Comparison of ENCODE assay signal across 8 cellular contexts in the genomic region with DNA sequence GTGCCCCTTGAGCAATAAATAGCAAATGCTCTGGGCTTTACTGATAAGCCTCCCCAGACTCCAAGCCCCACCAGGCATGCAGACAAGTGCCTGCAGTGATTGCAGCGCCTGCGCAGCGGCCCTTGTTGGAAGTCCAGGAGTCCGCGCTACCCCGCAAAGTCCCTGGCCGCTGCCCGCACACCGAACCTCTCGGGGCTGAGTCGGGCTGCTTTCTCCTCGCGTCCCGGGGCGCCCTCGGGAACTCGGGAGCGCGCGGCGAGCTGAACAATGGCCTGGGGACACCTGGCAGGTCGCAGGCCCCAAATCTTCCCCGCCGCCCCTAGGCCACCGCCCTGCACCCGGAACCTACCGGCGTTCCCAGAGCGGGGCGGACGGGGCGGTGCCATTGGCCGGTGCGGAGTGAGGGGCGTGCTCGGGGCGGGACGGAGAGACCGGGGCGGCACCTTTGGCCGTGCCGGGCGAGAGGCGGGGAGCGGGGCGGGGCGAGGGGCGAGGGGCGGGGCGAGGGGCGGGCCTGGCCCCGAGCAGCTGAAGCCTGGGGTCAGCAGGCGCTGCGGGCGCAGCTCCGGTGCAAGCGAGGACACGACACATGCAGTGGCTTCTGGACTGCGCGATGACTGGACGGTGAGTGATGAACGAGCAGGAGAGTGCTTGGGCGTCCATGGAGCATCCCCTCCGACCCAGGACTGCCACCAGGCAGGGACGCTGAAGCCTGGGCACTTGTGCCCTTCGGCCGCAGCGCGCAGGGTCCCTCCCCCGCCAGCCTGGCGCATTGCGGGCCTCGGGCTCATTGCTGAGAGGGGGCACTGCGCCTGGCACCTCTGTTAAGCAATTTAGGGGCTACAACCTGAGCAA. TPM values are rescaled to one million over a fixed set of nuclear protein-coding genes. Genes with fewer than 3 reads are reported as not detected.
A peak's percentile ranks its signal among the peaks of the same experiment; 100 is the strongest.
DNase-seq lines count a peak whose midpoint lies in the region; ATAC-seq, FAIRE-seq and TF ChIP-seq lines count a peak whose summit lies in the region.

A gene with protein sequence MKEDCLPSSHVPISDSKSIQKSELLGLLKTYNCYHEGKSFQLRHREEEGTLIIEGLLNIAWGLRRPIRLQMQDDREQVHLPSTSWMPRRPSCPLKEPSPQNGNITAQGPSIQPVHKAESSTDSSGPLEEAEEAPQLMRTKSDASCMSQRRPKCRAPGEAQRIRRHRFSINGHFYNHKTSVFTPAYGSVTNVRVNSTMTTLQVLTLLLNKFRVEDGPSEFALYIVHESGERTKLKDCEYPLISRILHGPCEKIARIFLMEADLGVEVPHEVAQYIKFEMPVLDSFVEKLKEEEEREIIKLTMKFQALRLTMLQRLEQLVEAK (plus strand): TSS at position 560 of the 855 bp plus-strand sequence. CDS start 10,401 bp downstream, outside the sequence.

- TF ChIP-seq CTCF in Loucy (conservative IDR thresholded peaks at IDR 0.05; ENCODE audit: low read length): no peak
- no peak for TF ChIP-seq CTCF in osteocyte (IDR thresholded peaks at IDR 0.05)
- peak; percentile 12 for TF ChIP-seq CTCF in thoracic aorta (IDR thresholded peaks at IDR 0.05)

- peaks cover 22% of the 10 kb centered on the region for H3K4me1 Mint-ChIP-seq in activated naive CD4-positive, alpha-beta T cell treated with anti-CD3 and anti-CD28 coated beads, Interleukin-2, amount 50 U/mL, for 24 hours
- peaks cover 51% of the 10 kb centered on the region for H3K4me1 Mint-ChIP-seq in osteocyte (ENCODE audit: unreplicated experiment)

- peak within 1 kb of the TSS; percentile 86 for H3K4me3 Mint-ChIP-seq in activated naive CD4-positive, alpha-beta T cell treated with anti-CD3 and anti-CD28 coated beads, Interleukin-2, amount 50 U/mL, for 24 hours
- peak within 1 kb of the TSS; percentile 82 for H3K4me3 Mint-ChIP-seq in osteocyte (ENCODE audit: unreplicated experiment)

- H3K9me3 ChIP-seq in Loucy (ENCODE audit: insufficient read depth, low read depth, low read length) (no peaks in the 10 kb centered on the region), SK-N-MC (ENCODE audit: low read depth, low read length) (no peaks in the 10 kb centered on the region), thoracic aorta (no peaks in the 10 kb centered on the region)

- H3K4me1 ChIP-seq in Loucy (ENCODE audit: insufficient read depth, low read length, poor library complexity, severe bottlenecking) (peaks cover 47% of the 10 kb centered on the region), thoracic aorta (ENCODE audit: control insufficient read depth in 1 of 2, low read depth in 2 of 2) (peaks cover 23 to 63% of the 10 kb centered on the region in 2 donors)

- H3K36me3 Mint-ChIP-seq in activated naive CD4-positive, alpha-beta T cell treated with anti-CD3 and anti-CD28 coated beads, Interleukin-2, amount 50 U/mL, for 24 hours: peaks cover 5% of the 10 kb centered on the region
- peaks cover 8% of the 10 kb centered on the region for H3K36me3 Mint-ChIP-seq in osteocyte (ENCODE audit: unreplicated experiment)

- H3K27ac ChIP-seq in SK-N-MC (no peak within 1 kb of the TSS), thoracic aorta (peak within 1 kb of the TSS; percentile 74 to 88)

- H3K27me3 ChIP-seq in Loucy (ENCODE audit: insufficient read depth, low read length, poor library complexity, severe bottlenecking): no peaks in the 10 kb centered on the region
- no peaks in the 10 kb centered on the region for H3K27me3 ChIP-seq in thoracic aorta (replicated peaks; ENCODE audit: insufficient read depth)

- no peaks in the 10 kb centered on the region for H3K9me3 Mint-ChIP-seq in activated naive CD4-positive, alpha-beta T cell treated with anti-CD3 and anti-CD28 coated beads, Interleukin-2, amount 50 U/mL, for 24 hours
- peaks cover 4% of the 10 kb centered on the region for H3K9me3 Mint-ChIP-seq in osteocyte (ENCODE audit: unreplicated experiment)

- FAIRE-seq in H54 (lab: Jason Lieb, UNC): no peak

- H2AFZ ChIP-seq in Loucy (ENCODE audit: low read length): peak within 1 kb of the TSS; percentile 81

- no peaks in the 10 kb centered on the region for H3K27me3 Mint-ChIP-seq in activated naive CD4-positive, alpha-beta T cell treated with anti-CD3 and anti-CD28 coated beads, Interleukin-2, amount 50 U/mL, for 24 hours
- H3K27me3 Mint-ChIP-seq in osteocyte (ENCODE audit: unreplicated experiment): no peaks in the 10 kb centered on the region

- H3K79me2 ChIP-seq in Loucy (ENCODE audit: insufficient read depth, low read length): peaks cover 10% of the 10 kb centered on the region; the same call in 1 of the 2 replicates

- peak; percentile 57 for ATAC-seq in thoracic aorta (ENCODE audit: insufficient number of reproducible peaks, low FRiP score, low read depth)

- H3K9me2 ChIP-seq in Loucy (replicated peaks; ENCODE audit: low read depth, low read length): no peaks in the 10 kb centered on the region

- DNase-seq in GDM1 (lab: John Stamatoyannopoulos, UW) (peak; percentile 77), H54 (ENCODE audit: insufficient read length, low spot score) (peak; percentile 85), SK-N-MC (ENCODE audit: low read depth, low spot score) (no peak), glomerular visceral epithelial cell (ENCODE audit: extremely low spot score) (peak; percentile 88), osteocyte (ENCODE audit: extremely low spot score, unreplicated experiment) (peak; percentile 92), thoracic aorta (ENCODE audit: low spot score) (no peak)

- no peaks in the 10 kb centered on the region for H3K36me3 ChIP-seq in Loucy (ENCODE audit: insufficient read depth, low read length)
- no peaks in the 10 kb centered on the region for H3K36me3 ChIP-seq in SK-N-MC (ENCODE audit: insufficient read depth, low read length)
- H3K36me3 ChIP-seq in thoracic aorta: no peaks in the 10 kb centered on the region

- H3K9ac ChIP-seq in Loucy (ENCODE audit: low read depth, low read length, poor library complexity, severe bottlenecking) (peak within 1 kb of the TSS; percentile 72), SK-N-MC (ENCODE audit: insufficient read length) (peak within 1 kb of the TSS; percentile 63)

- peak within 1 kb of the TSS; percentile 88 for H3K4me3 ChIP-seq in Loucy (ENCODE audit: low read length, poor library complexity, severe bottlenecking)
- H3K4me3 ChIP-seq in SK-N-MC: peak within 1 kb of the TSS; percentile 79
- H3K4me3 ChIP-seq in thoracic aorta: peak within 1 kb of the TSS; percentile 79

- no peaks in the 10 kb centered on the region for H3F3A ChIP-seq in Loucy (ENCODE audit: low read depth)

- no peaks in the 10 kb centered on the region for H4K20me1 ChIP-seq in Loucy (ENCODE audit: insufficient read depth, low read length, poor library complexity, severe bottlenecking)

- peak; percentile 49 for TF ChIP-seq POLR2A in H54 (IDR thresholded peaks at IDR 0.05; ENCODE audit: low read depth, low read length)

- H3K4me2 ChIP-seq in Loucy (ENCODE audit: low read depth, low read length, poor library complexity, severe bottlenecking): peak within 1 kb of the TSS; percentile 93

- no peak within 1 kb of the TSS for H3K27ac Mint-ChIP-seq in activated naive CD4-positive, alpha-beta T cell treated with anti-CD3 and anti-CD28 coated beads, Interleukin-2, amount 50 U/mL, for 24 hours
- peak within 1 kb of the TSS; percentile 47 for H3K27ac Mint-ChIP-seq in osteocyte (ENCODE audit: unreplicated experiment)

RNA-seq across cellular contexts. Expression of the gene that starts here (rescaled TPM):
- total RNA-seq in osteocyte: 11.7 and 11.8 TPM in 2 replicates
- total RNA-seq in thoracic aorta: 10 to 100 TPM; 48.5 to 68.5 TPM

Comparison
In these comparisons a context has a peak if more than half of its experiments do, and no peak if none do; other contexts are left out.
1. DNase-seq: peak in GDM1 (single experiment), H54 (single experiment), glomerular visceral epithelial cell (single experiment) and osteocyte (single experiment); none in SK-N-MC (single experiment) and thoracic aorta (single experiment).
2. Peak in every context shown above with its lines, with median percentiles within 50 percentile points of each other: H3K4me3 ChIP-seq.